1 cellular context compared by ENCODE assay signal in the genomic region with DNA sequence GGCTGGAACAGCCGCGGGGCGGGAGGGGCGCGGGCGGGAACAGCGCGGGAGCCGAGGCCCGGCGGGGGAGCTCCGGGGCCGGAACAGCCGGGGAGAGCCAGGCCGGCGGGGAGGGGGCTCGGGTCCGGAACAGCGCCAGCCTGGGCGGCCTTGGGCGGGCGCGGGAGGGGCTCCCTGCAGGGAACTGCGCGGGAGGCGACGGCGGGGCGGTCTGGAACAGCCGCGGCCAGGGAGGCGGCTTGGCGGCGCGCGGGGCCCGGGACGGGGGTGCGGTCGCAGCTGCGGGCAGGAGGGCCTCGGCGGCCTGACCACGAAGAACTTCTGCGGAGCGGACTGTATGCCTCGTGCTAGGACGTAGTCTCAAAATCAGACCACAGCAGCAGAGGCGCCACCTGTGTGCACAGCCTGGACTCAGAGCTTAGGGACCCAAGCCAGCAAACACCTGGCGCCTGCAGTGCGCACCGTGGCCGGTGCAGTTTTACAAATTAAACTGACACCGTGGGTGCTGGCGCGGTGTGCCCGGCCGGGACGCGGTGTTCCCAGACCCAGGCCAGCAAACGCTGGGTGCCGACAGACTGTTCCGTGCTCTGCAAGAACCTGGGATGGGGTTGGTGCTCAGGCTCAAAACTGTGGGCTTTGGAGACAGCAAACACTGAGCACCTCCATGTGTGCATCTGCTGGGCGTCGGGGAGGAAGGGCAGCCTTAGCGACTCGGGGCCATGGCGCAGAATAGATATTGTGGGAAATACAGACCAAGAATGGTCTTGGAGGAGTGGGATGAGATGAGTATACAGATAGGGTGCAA.
TF ChIP-seq lines count a peak whose summit lies in the region.

No MANE protein-coding gene starts in this region.

TF ChIP-seq in K562, 482 proteins besides CTCF, POLR2A, EP300 and RAD21 (continued from another document and continues in another):
- TF ChIP-seq, protein P1, sequence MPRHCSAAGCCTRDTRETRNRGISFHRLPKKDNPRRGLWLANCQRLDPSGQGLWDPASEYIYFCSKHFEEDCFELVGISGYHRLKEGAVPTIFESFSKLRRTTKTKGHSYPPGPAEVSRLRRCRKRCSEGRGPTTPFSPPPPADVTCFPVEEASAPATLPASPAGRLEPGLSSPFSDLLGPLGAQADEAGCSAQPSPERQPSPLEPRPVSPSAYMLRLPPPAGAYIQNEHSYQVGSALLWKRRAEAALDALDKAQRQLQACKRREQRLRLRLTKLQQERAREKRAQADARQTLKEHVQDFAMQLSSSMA (CRISPR knock-in tag; IDR thresholded peaks at IDR 0.05), result no peak
- TF ChIP-seq FOSL1 (tag; conservative IDR thresholded peaks at IDR 0.05) (peak; percentile 70), FOXM1 (IDR thresholded peaks at IDR 0.05; ENCODE audit: low read depth) (no peak), FOXM1 (CRISPR knock-in tag; IDR thresholded peaks at IDR 0.05; ENCODE audit: low read depth) (peak; percentile 39; the same call in 1 of the 2 replicates), HIVEP1 (CRISPR knock-in tag; IDR thresholded peaks at IDR 0.05) (no peak), TBL1XR1 (IDR thresholded peaks at IDR 0.05; ENCODE audit: low read length in 2 of 2) (peak in 1 of 2 experiments; percentile 11; a peak in 1 of 4 replicates), E2F3 (CRISPR knock-in tag; IDR thresholded peaks at IDR 0.05) (peak; percentile 86; the same call in 1 of the 2 replicates), BHLHE40 (IDR thresholded peaks at IDR 0.05; ENCODE audit: low read length) (no peak), CXXC5 (CRISPR knock-in tag; IDR thresholded peaks at IDR 0.05) (peak; percentile 91), SNIP1 (IDR thresholded peaks at IDR 0.05; ENCODE audit: low read depth) (no peak), BCOR (IDR thresholded peaks at IDR 0.05) (no peak), SAFB2 (IDR thresholded peaks at IDR 0.05; ENCODE audit: borderline replicate concordance, low read depth, low read length, severe bottlenecking) (no peak), KHSRP (IDR thresholded peaks at IDR 0.05) (no peak), RFX7 (CRISPR knock-in tag; IDR thresholded peaks at IDR 0.05) (no peak), WHSC1 (IDR thresholded peaks at IDR 0.05; ENCODE audit: low read length) (no peak), PTTG1 (tag; IDR thresholded peaks at IDR 0.05; ENCODE audit: low read depth) (no peak), XRCC5 (IDR thresholded peaks at IDR 0.05; ENCODE audit: low read depth, low read length) (no peak; the same call in none of the 2 replicates), PURB (CRISPR knock-in tag; IDR thresholded peaks at IDR 0.05; ENCODE audit: low read depth) (no peak), MTA1 (IDR thresholded peaks at IDR 0.05; ENCODE audit: borderline replicate concordance) (no peak), ZSCAN29 (IDR thresholded peaks at IDR 0.05) (no peak), RCOR1 (IDR thresholded peaks at IDR 0.05; ENCODE audit: borderline replicate concordance in 1 of 2, low read depth in 2 of 2, low read length in 2 of 2) (peak in 1 of 2 experiments; percentile 4; a peak in 2 of 4 replicates), CHD2 (IDR thresholded peaks at IDR 0.05; ENCODE audit: low read depth, low read length) (no peak), SUPT5H (IDR thresholded peaks at IDR 0.05) (no peak), ZBED1 (IDR thresholded peaks at IDR 0.05) (peak; percentile 41; the same call in 1 of the 2 replicates), CBX5 (IDR thresholded peaks at IDR 0.05; ENCODE audit: borderline replicate concordance, low read depth) (peak; percentile 29; the same call in 1 of the 2 replicates), MAZ (CRISPR knock-in tag; conservative IDR thresholded peaks at IDR 0.05 in 1 of 2, IDR thresholded peaks at IDR 0.05 in 1 of 2) (peak; percentile 86 to 99), HOXB6 (CRISPR knock-in tag; IDR thresholded peaks at IDR 0.05; ENCODE audit: borderline replicate concordance) (no peak), NFE2L1 (tag; IDR thresholded peaks at IDR 0.05; ENCODE audit: borderline replicate concordance, low read depth) (no peak), PHF21A (IDR thresholded peaks at IDR 0.05; ENCODE audit: borderline replicate concordance, low read depth) (no peak), XRCC4 (IDR thresholded peaks at IDR 0.05; ENCODE audit: extremely low read depth, insufficient read depth, insufficient read length) (no peak), ATF1 (CRISPR knock-in tag; IDR thresholded peaks at IDR 0.05) (no peak), ATF1 (tag; IDR thresholded peaks at IDR 0.05) (peak; percentile 7; the same call in 1 of the 2 replicates), ZNF644 (tag; IDR thresholded peaks at IDR 0.05; ENCODE audit: low read depth) (no peak; the same call in 1 of the 2 replicates), ZBTB17 (CRISPR knock-in tag; IDR thresholded peaks at IDR 0.05) (0 out of 2 replicates have a peak, but pooled peaks have one; percentile 20), MEIS2 (IDR thresholded peaks at IDR 0.05; ENCODE audit: partially characterized antibody) (no peak), HNRNPH1 (optimal IDR thresholded peaks at IDR 0.05; ENCODE audit: low read depth, low read length) (no peak), FIP1L1 (IDR thresholded peaks at IDR 0.05; ENCODE audit: low read depth, low read length, poor library complexity, severe bottlenecking) (peak; percentile 91), CCAR2 (IDR thresholded peaks at IDR 0.05; ENCODE audit: low read depth, low read length) (no peak), ZBTB1 (CRISPR knock-in tag; IDR thresholded peaks at IDR 0.05; ENCODE audit: borderline replicate concordance, low read depth) (peak; percentile 98), DMBX1 (CRISPR knock-in tag; IDR thresholded peaks at IDR 0.05; ENCODE audit: borderline replicate concordance) (peak; percentile 20; the same call in 1 of the 2 replicates), ASH1L (IDR thresholded peaks at IDR 0.05; ENCODE audit: borderline replicate concordance, low read depth, partially characterized antibody) (no peak), ZNF12 (CRISPR knock-in tag; IDR thresholded peaks at IDR 0.05) (peak; percentile 36; the same call in 1 of the 2 replicates), PTRF (tag; IDR thresholded peaks at IDR 0.05) (no peak), RBM34 (IDR thresholded peaks at IDR 0.05; ENCODE audit: borderline replicate concordance, insufficient read depth, low read length) (no peak)
- TF ChIP-seq, protein P2, sequence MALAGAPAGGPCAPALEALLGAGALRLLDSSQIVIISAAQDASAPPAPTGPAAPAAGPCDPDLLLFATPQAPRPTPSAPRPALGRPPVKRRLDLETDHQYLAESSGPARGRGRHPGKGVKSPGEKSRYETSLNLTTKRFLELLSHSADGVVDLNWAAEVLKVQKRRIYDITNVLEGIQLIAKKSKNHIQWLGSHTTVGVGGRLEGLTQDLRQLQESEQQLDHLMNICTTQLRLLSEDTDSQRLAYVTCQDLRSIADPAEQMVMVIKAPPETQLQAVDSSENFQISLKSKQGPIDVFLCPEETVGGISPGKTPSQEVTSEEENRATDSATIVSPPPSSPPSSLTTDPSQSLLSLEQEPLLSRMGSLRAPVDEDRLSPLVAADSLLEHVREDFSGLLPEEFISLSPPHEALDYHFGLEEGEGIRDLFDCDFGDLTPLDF (CRISPR knock-in tag; IDR thresholded peaks at IDR 0.05), result peak; percentile 60; the same call in 1 of the 2 replicates
- TF ChIP-seq, protein P3, sequence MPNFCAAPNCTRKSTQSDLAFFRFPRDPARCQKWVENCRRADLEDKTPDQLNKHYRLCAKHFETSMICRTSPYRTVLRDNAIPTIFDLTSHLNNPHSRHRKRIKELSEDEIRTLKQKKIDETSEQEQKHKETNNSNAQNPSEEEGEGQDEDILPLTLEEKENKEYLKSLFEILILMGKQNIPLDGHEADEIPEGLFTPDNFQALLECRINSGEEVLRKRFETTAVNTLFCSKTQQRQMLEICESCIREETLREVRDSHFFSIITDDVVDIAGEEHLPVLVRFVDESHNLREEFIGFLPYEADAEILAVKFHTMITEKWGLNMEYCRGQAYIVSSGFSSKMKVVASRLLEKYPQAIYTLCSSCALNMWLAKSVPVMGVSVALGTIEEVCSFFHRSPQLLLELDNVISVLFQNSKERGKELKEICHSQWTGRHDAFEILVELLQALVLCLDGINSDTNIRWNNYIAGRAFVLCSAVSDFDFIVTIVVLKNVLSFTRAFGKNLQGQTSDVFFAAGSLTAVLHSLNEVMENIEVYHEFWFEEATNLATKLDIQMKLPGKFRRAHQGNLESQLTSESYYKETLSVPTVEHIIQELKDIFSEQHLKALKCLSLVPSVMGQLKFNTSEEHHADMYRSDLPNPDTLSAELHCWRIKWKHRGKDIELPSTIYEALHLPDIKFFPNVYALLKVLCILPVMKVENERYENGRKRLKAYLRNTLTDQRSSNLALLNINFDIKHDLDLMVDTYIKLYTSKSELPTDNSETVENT (CRISPR knock-in tag; IDR thresholded peaks at IDR 0.05), result 0 out of 2 replicates have a peak, but pooled peaks have one; percentile 69
- TF ChIP-seq, protein P4, sequence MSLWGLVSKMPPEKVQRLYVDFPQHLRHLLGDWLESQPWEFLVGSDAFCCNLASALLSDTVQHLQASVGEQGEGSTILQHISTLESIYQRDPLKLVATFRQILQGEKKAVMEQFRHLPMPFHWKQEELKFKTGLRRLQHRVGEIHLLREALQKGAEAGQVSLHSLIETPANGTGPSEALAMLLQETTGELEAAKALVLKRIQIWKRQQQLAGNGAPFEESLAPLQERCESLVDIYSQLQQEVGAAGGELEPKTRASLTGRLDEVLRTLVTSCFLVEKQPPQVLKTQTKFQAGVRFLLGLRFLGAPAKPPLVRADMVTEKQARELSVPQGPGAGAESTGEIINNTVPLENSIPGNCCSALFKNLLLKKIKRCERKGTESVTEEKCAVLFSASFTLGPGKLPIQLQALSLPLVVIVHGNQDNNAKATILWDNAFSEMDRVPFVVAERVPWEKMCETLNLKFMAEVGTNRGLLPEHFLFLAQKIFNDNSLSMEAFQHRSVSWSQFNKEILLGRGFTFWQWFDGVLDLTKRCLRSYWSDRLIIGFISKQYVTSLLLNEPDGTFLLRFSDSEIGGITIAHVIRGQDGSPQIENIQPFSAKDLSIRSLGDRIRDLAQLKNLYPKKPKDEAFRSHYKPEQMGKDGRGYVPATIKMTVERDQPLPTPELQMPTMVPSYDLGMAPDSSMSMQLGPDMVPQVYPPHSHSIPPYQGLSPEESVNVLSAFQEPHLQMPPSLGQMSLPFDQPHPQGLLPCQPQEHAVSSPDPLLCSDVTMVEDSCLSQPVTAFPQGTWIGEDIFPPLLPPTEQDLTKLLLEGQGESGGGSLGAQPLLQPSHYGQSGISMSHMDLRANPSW (CRISPR knock-in tag; IDR thresholded peaks at IDR 0.05), result no peak
- TF ChIP-seq, protein P5, sequence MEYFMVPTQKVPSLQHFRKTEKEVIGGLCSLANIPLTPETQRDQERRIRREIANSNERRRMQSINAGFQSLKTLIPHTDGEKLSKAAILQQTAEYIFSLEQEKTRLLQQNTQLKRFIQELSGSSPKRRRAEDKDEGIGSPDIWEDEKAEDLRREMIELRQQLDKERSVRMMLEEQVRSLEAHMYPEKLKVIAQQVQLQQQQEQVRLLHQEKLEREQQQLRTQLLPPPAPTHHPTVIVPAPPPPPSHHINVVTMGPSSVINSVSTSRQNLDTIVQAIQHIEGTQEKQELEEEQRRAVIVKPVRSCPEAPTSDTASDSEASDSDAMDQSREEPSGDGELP (CRISPR knock-in tag; IDR thresholded peaks at IDR 0.05; ENCODE audit: borderline replicate concordance), result peak; percentile 66
- TF ChIP-seq, protein P6, sequence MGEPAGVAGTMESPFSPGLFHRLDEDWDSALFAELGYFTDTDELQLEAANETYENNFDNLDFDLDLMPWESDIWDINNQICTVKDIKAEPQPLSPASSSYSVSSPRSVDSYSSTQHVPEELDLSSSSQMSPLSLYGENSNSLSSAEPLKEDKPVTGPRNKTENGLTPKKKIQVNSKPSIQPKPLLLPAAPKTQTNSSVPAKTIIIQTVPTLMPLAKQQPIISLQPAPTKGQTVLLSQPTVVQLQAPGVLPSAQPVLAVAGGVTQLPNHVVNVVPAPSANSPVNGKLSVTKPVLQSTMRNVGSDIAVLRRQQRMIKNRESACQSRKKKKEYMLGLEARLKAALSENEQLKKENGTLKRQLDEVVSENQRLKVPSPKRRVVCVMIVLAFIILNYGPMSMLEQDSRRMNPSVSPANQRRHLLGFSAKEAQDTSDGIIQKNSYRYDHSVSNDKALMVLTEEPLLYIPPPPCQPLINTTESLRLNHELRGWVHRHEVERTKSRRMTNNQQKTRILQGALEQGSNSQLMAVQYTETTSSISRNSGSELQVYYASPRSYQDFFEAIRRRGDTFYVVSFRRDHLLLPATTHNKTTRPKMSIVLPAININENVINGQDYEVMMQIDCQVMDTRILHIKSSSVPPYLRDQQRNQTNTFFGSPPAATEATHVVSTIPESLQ (CRISPR knock-in tag; IDR thresholded peaks at IDR 0.05), result no peak
- TF ChIP-seq, protein P7, sequence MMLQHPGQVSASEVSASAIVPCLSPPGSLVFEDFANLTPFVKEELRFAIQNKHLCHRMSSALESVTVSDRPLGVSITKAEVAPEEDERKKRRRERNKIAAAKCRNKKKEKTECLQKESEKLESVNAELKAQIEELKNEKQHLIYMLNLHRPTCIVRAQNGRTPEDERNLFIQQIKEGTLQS (IDR thresholded peaks at IDR 0.05), result no peak
- TF ChIP-seq, protein P7 (CRISPR knock-in tag; conservative IDR thresholded peaks at IDR 0.05), result no peak
- TF ChIP-seq, protein P8, sequence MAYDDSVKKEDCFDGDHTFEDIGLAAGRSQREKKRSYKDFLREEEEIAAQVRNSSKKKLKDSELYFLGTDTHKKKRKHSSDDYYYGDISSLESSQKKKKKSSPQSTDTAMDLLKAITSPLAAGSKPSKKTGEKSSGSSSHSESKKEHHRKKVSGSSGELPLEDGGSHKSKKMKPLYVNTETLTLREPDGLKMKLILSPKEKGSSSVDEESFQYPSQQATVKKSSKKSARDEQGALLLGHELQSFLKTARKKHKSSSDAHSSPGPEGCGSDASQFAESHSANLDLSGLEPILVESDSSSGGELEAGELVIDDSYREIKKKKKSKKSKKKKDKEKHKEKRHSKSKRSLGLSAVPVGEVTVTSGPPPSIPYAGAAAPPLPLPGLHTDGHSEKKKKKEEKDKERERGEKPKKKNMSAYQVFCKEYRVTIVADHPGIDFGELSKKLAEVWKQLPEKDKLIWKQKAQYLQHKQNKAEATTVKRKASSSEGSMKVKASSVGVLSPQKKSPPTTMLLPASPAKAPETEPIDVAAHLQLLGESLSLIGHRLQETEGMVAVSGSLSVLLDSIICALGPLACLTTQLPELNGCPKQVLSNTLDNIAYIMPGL (CRISPR knock-in tag; IDR thresholded peaks at IDR 0.05), result no peak
- TF ChIP-seq, protein P9, sequence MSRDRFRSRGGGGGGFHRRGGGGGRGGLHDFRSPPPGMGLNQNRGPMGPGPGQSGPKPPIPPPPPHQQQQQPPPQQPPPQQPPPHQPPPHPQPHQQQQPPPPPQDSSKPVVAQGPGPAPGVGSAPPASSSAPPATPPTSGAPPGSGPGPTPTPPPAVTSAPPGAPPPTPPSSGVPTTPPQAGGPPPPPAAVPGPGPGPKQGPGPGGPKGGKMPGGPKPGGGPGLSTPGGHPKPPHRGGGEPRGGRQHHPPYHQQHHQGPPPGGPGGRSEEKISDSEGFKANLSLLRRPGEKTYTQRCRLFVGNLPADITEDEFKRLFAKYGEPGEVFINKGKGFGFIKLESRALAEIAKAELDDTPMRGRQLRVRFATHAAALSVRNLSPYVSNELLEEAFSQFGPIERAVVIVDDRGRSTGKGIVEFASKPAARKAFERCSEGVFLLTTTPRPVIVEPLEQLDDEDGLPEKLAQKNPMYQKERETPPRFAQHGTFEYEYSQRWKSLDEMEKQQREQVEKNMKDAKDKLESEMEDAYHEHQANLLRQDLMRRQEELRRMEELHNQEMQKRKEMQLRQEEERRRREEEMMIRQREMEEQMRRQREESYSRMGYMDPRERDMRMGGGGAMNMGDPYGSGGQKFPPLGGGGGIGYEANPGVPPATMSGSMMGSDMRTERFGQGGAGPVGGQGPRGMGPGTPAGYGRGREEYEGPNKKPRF (IDR thresholded peaks at IDR 0.05; ENCODE audit: low read depth, low read length), result no peak
